In the genomic region with DNA sequence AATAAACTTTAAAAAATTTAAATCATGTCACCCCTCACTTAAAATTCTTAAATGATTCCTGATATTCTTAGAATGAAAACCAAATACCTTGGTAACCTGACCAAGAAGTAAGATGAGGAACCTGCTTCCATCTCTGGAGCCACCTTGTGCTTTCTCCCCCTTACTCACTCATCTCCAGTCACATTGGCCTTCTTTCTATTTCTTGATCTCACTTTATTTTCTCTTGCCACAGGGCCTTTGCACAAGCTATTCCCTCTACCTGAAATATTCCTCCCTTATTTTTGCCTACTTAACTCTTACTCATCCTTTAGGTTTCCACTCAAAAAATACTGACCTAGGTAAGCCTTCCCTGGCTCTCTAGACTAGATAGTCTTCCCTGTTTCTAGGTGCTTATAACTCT, we compare ENCODE assay signal across 29 cellular contexts.
"Had no signal": no experiment of that assay in that cellular context is flagged by ENCODE, and none has a peak within 500 bp of the region (broad histone marks: within the 10 kb centered on the region; RNA-seq: fewer than 3 reads in every experiment).

No MANE protein-coding gene starts in this region.

- H3K4me3 ChIP-seq: stomach, suprapubic skin, testis, thoracic aorta, thyroid gland, tibial artery, tibial nerve, transverse colon, upper lobe of left lung, upper lobe of right lung, uterus, vagina had no signal

- H3K9me3 ChIP-seq: stomach, suprapubic skin, testis, thoracic aorta, thyroid gland, tibial artery, tibial nerve, transverse colon, upper lobe of left lung, upper lobe of right lung, uterus, vagina had no signal

- DNase-seq: stimulated activated CD4-positive, alpha-beta T cell treated with anti-CD3 and anti-CD28 coated beads, Interleukin-2, amount 100 ng/mL, for 48 hours; stimulated activated CD4-positive, alpha-beta T cell treated with anti-CD3 and anti-CD28 coated beads, Interleukin-4, amount 100 ng/mL, for 1 hour; stimulated activated CD4-positive, alpha-beta T cell treated with anti-CD3 and anti-CD28 coated beads, Interleukin-4, amount 100 ng/mL, for 24 hours; stimulated activated CD4-positive, alpha-beta T cell treated with anti-CD3 and anti-CD28 coated beads, Interleukin-4, amount 100 ng/mL, for 4 hours; stimulated activated CD8-positive, alpha-beta memory T cell treated with anti-CD3 and anti-CD28 coated beads, Interleukin-4, amount 100 ng/mL, for 48 hours; stimulated activated naive B cell treated with anti-CD40 and anti-IgM and Interleukin-4, amounts not matched to agents 10 μg/mL and 1 μg/mL and 100 μg/mL, for 72 hours; stimulated activated naive CD4-positive, alpha-beta T cell; stimulated activated naive CD4-positive, alpha-beta T cell treated with Interleukin-2 at 50 U/mL for 16 hours; stimulated activated naive CD8-positive, alpha-beta T cell treated with anti-CD3 and anti-CD28 coated beads, Interleukin-15, amount 100 ng/mL, for 72 hours; stimulated activated naive CD8-positive, alpha-beta T cell treated with anti-CD3 and anti-CD28 coated beads, Interleukin-15, Interleukin-2, amounts not matched to agents 100 U/mL and 50 U/mL, for 24 hours; stomach; substantia nigra; testis; thyroid gland; tibial artery; transverse colon; trophoblast cell; upper lobe of left lung; upper lobe of right lung; uterus had no signal

- H3K4me1 Mint-ChIP-seq: stimulated activated naive CD8-positive, alpha-beta T cell treated with anti-CD3 and anti-CD28 coated beads, Interleukin-15, amount 100 ng/mL, for 72 hours had no signal

- ATAC-seq: stimulated activated effector memory CD8-positive, alpha-beta T cell treated with anti-CD3 and anti-CD28 coated beads, Interleukin-12 subunit alpha, Interleukin-12 subunit beta, amount 100 ng/mL, for 72 hours; stimulated activated memory B cell treated with anti-CD40 and anti-IgM and Interleukin-4, amounts not matched to agents 10 μg/mL and 1 μg/mL and 100 μg/mL, for 72 hours; stimulated activated naive B cell treated with anti-CD40 and anti-IgM and Interleukin-4, amounts not matched to agents 10 μg/mL and 1 μg/mL and 100 μg/mL, for 72 hours; stimulated activated naive CD8-positive, alpha-beta T cell treated with anti-CD3 and anti-CD28 coated beads, Interleukin-15, amount 100 ng/mL, for 72 hours; stimulated activated naive CD8-positive, alpha-beta T cell treated with anti-CD3 and anti-CD28 coated beads, Interleukin-15, Interleukin-2, amounts not matched to agents 100 U/mL and 50 U/mL, for 24 hours; upper lobe of right lung had no signal

- H3K4me3 Mint-ChIP-seq: stimulated activated effector memory CD8-positive, alpha-beta T cell treated with anti-CD3 and anti-CD28 coated beads, Interleukin-12 subunit alpha, Interleukin-12 subunit beta, amount 100 ng/mL, for 72 hours; stimulated activated memory B cell treated with anti-CD40 and anti-IgM and Interleukin-4, amounts not matched to agents 10 μg/mL and 1 μg/mL and 100 μg/mL, for 72 hours; stimulated activated naive B cell treated with anti-CD40 and anti-IgM and Interleukin-4, amounts not matched to agents 10 μg/mL and 1 μg/mL and 100 μg/mL, for 72 hours; stimulated activated naive CD8-positive, alpha-beta T cell treated with anti-CD3 and anti-CD28 coated beads, Interleukin-15, amount 100 ng/mL, for 72 hours; stimulated activated naive CD8-positive, alpha-beta T cell treated with anti-CD3 and anti-CD28 coated beads, Interleukin-15, Interleukin-2, amounts not matched to agents 100 ng/mL and 50 ng/mL, for 24 hours; type B pancreatic cell had no signal

- H3K27ac ChIP-seq: stomach, suprapubic skin, testis, thoracic aorta, thyroid gland, tibial artery, tibial nerve, transverse colon, upper lobe of left lung, upper lobe of right lung, uterus, vagina had no signal

- H3K4me1 ChIP-seq: uterus, vagina had no signal

- H3K36me3 ChIP-seq: uterus had no signal

- H3K27me3 ChIP-seq: stomach, suprapubic skin, testis, thyroid gland, tibial artery, tibial nerve, transverse colon, upper lobe of left lung, upper lobe of right lung, uterus, vagina had no signal

- H3K27me3 Mint-ChIP-seq: stimulated activated memory B cell treated with anti-CD40 and anti-IgM and Interleukin-4, amounts not matched to agents 10 μg/mL and 1 μg/mL and 100 μg/mL, for 72 hours; stimulated activated naive B cell treated with anti-CD40 and anti-IgM and Interleukin-4, amounts not matched to agents 10 μg/mL and 1 μg/mL and 100 μg/mL, for 72 hours; stimulated activated naive CD8-positive, alpha-beta T cell treated with anti-CD3 and anti-CD28 coated beads, Interleukin-15, amount 100 ng/mL, for 72 hours; stimulated activated naive CD8-positive, alpha-beta T cell treated with anti-CD3 and anti-CD28 coated beads, Interleukin-15, Interleukin-2, amounts not matched to agents 100 ng/mL and 50 ng/mL, for 24 hours; type B pancreatic cell had no signal

- H3K27ac Mint-ChIP-seq: stimulated activated effector memory CD8-positive, alpha-beta T cell treated with anti-CD3 and anti-CD28 coated beads, Interleukin-12 subunit alpha, Interleukin-12 subunit beta, amount 100 ng/mL, for 72 hours; stimulated activated memory B cell treated with anti-CD40 and anti-IgM and Interleukin-4, amounts not matched to agents 10 μg/mL and 1 μg/mL and 100 μg/mL, for 72 hours; stimulated activated naive B cell treated with anti-CD40 and anti-IgM and Interleukin-4, amounts not matched to agents 10 μg/mL and 1 μg/mL and 100 μg/mL, for 72 hours; stimulated activated naive CD8-positive, alpha-beta T cell treated with anti-CD3 and anti-CD28 coated beads, Interleukin-15, amount 100 ng/mL, for 72 hours; stimulated activated naive CD8-positive, alpha-beta T cell treated with anti-CD3 and anti-CD28 coated beads, Interleukin-15, Interleukin-2, amounts not matched to agents 100 ng/mL and 50 ng/mL, for 24 hours; type B pancreatic cell had no signal

- H3K9me3 Mint-ChIP-seq: stimulated activated effector memory CD8-positive, alpha-beta T cell treated with anti-CD3 and anti-CD28 coated beads, Interleukin-12 subunit alpha, Interleukin-12 subunit beta, amount 100 ng/mL, for 72 hours; stimulated activated memory B cell treated with anti-CD40 and anti-IgM and Interleukin-4, amounts not matched to agents 10 μg/mL and 1 μg/mL and 100 μg/mL, for 72 hours; stimulated activated naive CD8-positive, alpha-beta T cell treated with anti-CD3 and anti-CD28 coated beads, Interleukin-15, amount 100 ng/mL, for 72 hours; stimulated activated naive CD8-positive, alpha-beta T cell treated with anti-CD3 and anti-CD28 coated beads, Interleukin-15, Interleukin-2, amounts not matched to agents 100 ng/mL and 50 ng/mL, for 24 hours; type B pancreatic cell had no signal

- FAIRE-seq: urothelium cell line had no signal
